In genomic region chr16:75379339-75379738, GRCh38 we compare ENCODE assay signal across 1 cellular context.
TF ChIP-seq lines count a peak whose summit lies in the region.

No MANE protein-coding gene starts in this region.

TF ChIP-seq in IMR-90, 13 proteins besides CTCF, POLR2A, EP300 and RAD21:
- no peak for TF ChIP-seq BHLHE40 (IDR thresholded peaks at IDR 0.05; ENCODE audit: low read depth, low read length)
- no peak for TF ChIP-seq SMC3 (IDR thresholded peaks at IDR 0.05; ENCODE audit: low read depth, low read length)
- no peak for TF ChIP-seq FOS (IDR thresholded peaks at IDR 0.05; ENCODE audit: low read depth, low read length)
- no peak for TF ChIP-seq MAZ (IDR thresholded peaks at IDR 0.05; ENCODE audit: borderline replicate concordance, low read depth, low read length)
- TF ChIP-seq MXI1 (IDR thresholded peaks at IDR 0.05; ENCODE audit: borderline replicate concordance, low read depth, low read length) = no peak
- TF ChIP-seq RCOR1 (IDR thresholded peaks at IDR 0.05; ENCODE audit: insufficient replicate concordance, low read length) = no peak
- no peak for TF ChIP-seq NFE2L2 (IDR thresholded peaks at IDR 0.05; ENCODE audit: low read depth, low read length)
- TF ChIP-seq CEBPB (IDR thresholded peaks at IDR 0.05; ENCODE audit: low read depth, low read length) = no peak
- no peak for TF ChIP-seq RFX5 (IDR thresholded peaks at IDR 0.05; ENCODE audit: low read depth, low read length)
- TF ChIP-seq, protein P1, sequence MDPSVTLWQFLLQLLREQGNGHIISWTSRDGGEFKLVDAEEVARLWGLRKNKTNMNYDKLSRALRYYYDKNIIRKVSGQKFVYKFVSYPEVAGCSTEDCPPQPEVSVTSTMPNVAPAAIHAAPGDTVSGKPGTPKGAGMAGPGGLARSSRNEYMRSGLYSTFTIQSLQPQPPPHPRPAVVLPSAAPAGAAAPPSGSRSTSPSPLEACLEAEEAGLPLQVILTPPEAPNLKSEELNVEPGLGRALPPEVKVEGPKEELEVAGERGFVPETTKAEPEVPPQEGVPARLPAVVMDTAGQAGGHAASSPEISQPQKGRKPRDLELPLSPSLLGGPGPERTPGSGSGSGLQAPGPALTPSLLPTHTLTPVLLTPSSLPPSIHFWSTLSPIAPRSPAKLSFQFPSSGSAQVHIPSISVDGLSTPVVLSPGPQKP (IDR thresholded peaks at IDR 0.05; ENCODE audit: borderline replicate concordance, low read depth, low read length) = no peak
- no peak for TF ChIP-seq MAFK (IDR thresholded peaks at IDR 0.05; ENCODE audit: low read depth, low read length)
- no peak for TF ChIP-seq USF2 (IDR thresholded peaks at IDR 0.05; ENCODE audit: low read depth, low read length)
- TF ChIP-seq CHD1 (IDR thresholded peaks at IDR 0.05; ENCODE audit: low read depth, low read length) = no peak
